25 cellular contexts compared by ENCODE assay signal in the genomic region with DNA sequence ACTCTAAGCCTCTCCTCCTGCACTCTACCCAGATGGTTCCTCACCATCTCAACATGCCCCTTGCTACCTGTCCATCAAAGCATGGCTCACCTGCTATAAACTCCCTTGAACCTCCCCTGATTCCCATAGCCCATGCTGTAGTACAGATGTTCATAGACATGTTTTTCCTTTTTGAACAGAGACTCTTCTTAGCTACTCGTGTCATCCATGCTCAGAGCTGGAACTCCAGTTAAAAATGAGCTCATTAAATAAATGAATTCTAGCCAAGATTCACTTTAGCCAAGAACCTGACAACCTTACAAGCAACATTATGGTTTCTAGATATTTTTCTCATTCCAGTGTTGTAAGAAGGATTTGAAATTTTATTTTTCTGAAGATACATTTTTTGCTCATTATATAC.
"Had no signal": no experiment of that assay in that cellular context is flagged by ENCODE, and none has a peak within 500 bp of the region (broad histone marks: within the 10 kb centered on the region; RNA-seq: fewer than 3 reads in every experiment).

No MANE protein-coding gene starts in this region.

- H3K4me1 Mint-ChIP-seq: activated CD4-positive, alpha-beta memory T cell treated with anti-CD3 and anti-CD28 coated beads, Interleukin-2, amount 10 ng/mL, durations not matched to agents 7 days and 5 days; activated CD4-positive, alpha-beta T cell treated with anti-CD3 and anti-CD28 coated beads, Interleukin-2, amount 10 ng/mL, durations not matched to agents 24 days and 14 days; activated CD8-positive, alpha-beta memory T cell treated with anti-CD3 and anti-CD28 coated beads, Interleukin-2, amount 10 ng/mL, durations not matched to agents 7 days and 5 days; activated naive CD8-positive, alpha-beta T cell treated with anti-CD3 and anti-CD28 coated beads, Interleukin-2, amount 50 U/mL, for 24 hours; central memory CD8-positive, alpha-beta T cell; natural killer cell had no signal

- FAIRE-seq: kidney had no signal

- DNase-seq: activated CD4-positive, alpha-beta memory T cell treated with anti-CD3 and anti-CD28 coated beads, Interleukin-2, amount 10 ng/mL, durations not matched to agents 7 days and 5 days; activated CD4-positive, alpha-beta T cell treated with anti-CD3 and anti-CD28 coated beads, Interleukin-2, amount 10 ng/mL, durations not matched to agents 24 days and 14 days; activated CD8-positive, alpha-beta memory T cell treated with anti-CD3 and anti-CD28 coated beads, Interleukin-2, amount 10 ng/mL, durations not matched to agents 7 days and 5 days; activated gamma-delta T cell; activated naive CD4-positive, alpha-beta T cell treated with anti-CD3 and anti-CD28 coated beads, Interleukin-2, amount 50 U/mL, for 16 hours; activated naive CD8-positive, alpha-beta T cell treated with anti-CD3 and anti-CD28 coated beads, Interleukin-2, amount 50 U/mL, for 24 hours; activated T-cell treated with anti-CD3 and anti-CD28 coated beads for 4 hours; brain microvascular endothelial cell; colonic mucosa; dorsolateral prefrontal cortex; kidney; midbrain; natural killer cell; posterior cingulate gyrus; spleen; stimulated activated CD4-positive, alpha-beta T cell treated with anti-CD3 and anti-CD28 coated beads, Interleukin-4, amount 100 ng/mL, for 1 hour; stimulated activated naive CD4-positive, alpha-beta T cell had no signal

- H3K4me3 ChIP-seq: colonic mucosa, dorsolateral prefrontal cortex, esophagus muscularis mucosa, gastroesophageal sphincter, lung, spleen, thoracic aorta, vagina had no signal

- H3K27me3 Mint-ChIP-seq: activated CD4-positive, alpha-beta memory T cell treated with anti-CD3 and anti-CD28 coated beads, Interleukin-2, amount 10 ng/mL, durations not matched to agents 7 days and 5 days; activated CD4-positive, alpha-beta T cell treated with anti-CD3 and anti-CD28 coated beads, Interleukin-2, amount 10 ng/mL, durations not matched to agents 24 days and 14 days; activated CD8-positive, alpha-beta memory T cell treated with anti-CD3 and anti-CD28 coated beads, Interleukin-2, amount 10 ng/mL, durations not matched to agents 7 days and 5 days; activated naive CD8-positive, alpha-beta T cell treated with anti-CD3 and anti-CD28 coated beads, Interleukin-2, amount 50 U/mL, for 24 hours; type B pancreatic cell had no signal

- H3K36me3 Mint-ChIP-seq: activated CD8-positive, alpha-beta memory T cell treated with anti-CD3 and anti-CD28 coated beads, Interleukin-2, amount 10 ng/mL, durations not matched to agents 7 days and 5 days; natural killer cell; type B pancreatic cell had no signal

- H3K27me3 ChIP-seq: brain microvascular endothelial cell, colonic mucosa, esophagus muscularis mucosa, gastroesophageal sphincter, vagina had no signal

- H3K27ac ChIP-seq: brain microvascular endothelial cell, colonic mucosa, esophagus muscularis mucosa, gastroesophageal sphincter, spleen, thoracic aorta, vagina had no signal

- H3K36me3 ChIP-seq: brain microvascular endothelial cell, colonic mucosa, esophagus muscularis mucosa, gastroesophageal sphincter, spleen, thoracic aorta, vagina had no signal

- H3K27ac Mint-ChIP-seq: activated CD4-positive, alpha-beta memory T cell treated with anti-CD3 and anti-CD28 coated beads, Interleukin-2, amount 10 ng/mL, durations not matched to agents 7 days and 5 days; activated CD4-positive, alpha-beta T cell treated with anti-CD3 and anti-CD28 coated beads, Interleukin-2, amount 10 ng/mL, durations not matched to agents 24 days and 14 days; activated CD8-positive, alpha-beta memory T cell treated with anti-CD3 and anti-CD28 coated beads, Interleukin-2, amount 10 ng/mL, durations not matched to agents 7 days and 5 days; activated naive CD8-positive, alpha-beta T cell treated with anti-CD3 and anti-CD28 coated beads, Interleukin-2, amount 50 U/mL, for 24 hours; natural killer cell; T-helper 2 cell treated with Interferon-gamma antibody and Interleukin-4, amounts not matched to agents 5 μg/mL and 100 μg/mL, for 36 hours had no signal

- H3K9me3 ChIP-seq: colonic mucosa, esophagus muscularis mucosa, gastroesophageal sphincter, spleen, thoracic aorta, vagina had no signal

- H3K4me3 Mint-ChIP-seq: activated CD4-positive, alpha-beta memory T cell treated with anti-CD3 and anti-CD28 coated beads, Interleukin-2, amount 10 ng/mL, durations not matched to agents 7 days and 5 days; activated CD4-positive, alpha-beta T cell treated with anti-CD3 and anti-CD28 coated beads, Interleukin-2, amount 10 ng/mL, durations not matched to agents 24 days and 14 days; activated CD8-positive, alpha-beta memory T cell treated with anti-CD3 and anti-CD28 coated beads, Interleukin-2, amount 10 ng/mL, durations not matched to agents 7 days and 5 days; activated naive CD8-positive, alpha-beta T cell treated with anti-CD3 and anti-CD28 coated beads, Interleukin-2, amount 50 U/mL, for 24 hours; central memory CD8-positive, alpha-beta T cell; natural killer cell; T-helper 2 cell treated with Interferon-gamma antibody and Interleukin-4, amounts not matched to agents 5 μg/mL and 100 μg/mL, for 36 hours; type B pancreatic cell had no signal

- H3K4me1 ChIP-seq: colonic mucosa, spleen had no signal

- H3K9me3 Mint-ChIP-seq: activated CD4-positive, alpha-beta memory T cell treated with anti-CD3 and anti-CD28 coated beads, Interleukin-2, amount 10 ng/mL, durations not matched to agents 7 days and 5 days; activated CD4-positive, alpha-beta T cell treated with anti-CD3 and anti-CD28 coated beads, Interleukin-2, amount 10 ng/mL, durations not matched to agents 24 days and 14 days; T-helper 2 cell treated with Interferon-gamma antibody and Interleukin-4, amounts not matched to agents 5 μg/mL and 100 μg/mL, for 36 hours; type B pancreatic cell had no signal
